Comparison of ENCODE assay signal across 25 cellular contexts in the genomic region with DNA sequence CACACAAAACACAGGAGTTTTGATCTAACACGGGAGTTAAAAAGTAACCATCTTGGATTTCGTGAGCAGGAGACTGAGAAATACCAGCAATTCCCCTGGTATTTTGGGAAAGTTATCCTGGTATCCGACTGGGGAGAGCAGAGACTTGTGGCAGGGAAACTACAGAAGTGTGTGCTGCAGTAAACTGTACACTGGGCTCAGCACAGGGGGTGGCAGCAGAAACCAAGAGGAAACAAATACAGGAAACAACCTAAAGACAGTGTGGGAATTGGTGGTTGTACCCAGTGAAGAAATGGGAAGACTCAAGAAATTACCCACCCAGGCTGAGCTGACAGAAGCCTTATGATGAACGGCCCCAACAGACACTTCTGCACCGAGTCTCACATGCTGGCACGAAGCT.
A peak's percentile ranks its signal among the peaks of the same experiment; 100 is the strongest.
DNase-seq lines count a peak whose midpoint lies in the region; ATAC-seq and TF ChIP-seq lines count a peak whose summit lies in the region.
"Had no signal": no experiment of that assay in that cellular context is flagged by ENCODE, and none has a peak within 500 bp of the region (broad histone marks: within the 10 kb centered on the region; RNA-seq: fewer than 3 reads in every experiment).

No MANE protein-coding gene starts in this region.

- no peak overlapping the region for H2AFZ ChIP-seq in neuronal stem cell (ENCODE audit: low read length)

- no peak overlapping the region for H2AK5ac ChIP-seq in neuronal stem cell (ENCODE audit: low read depth, low read length)

- CTCF ChIA-PET in WTC11 (lab: Charles Lee): no interaction called here

- peak overlapping the region; percentile 57 for H3K4me3 Mint-ChIP-seq in endothelial cell (ENCODE audit: unreplicated experiment)
- no peak overlapping the region for H3K4me3 Mint-ChIP-seq in WTC11
- no peak overlapping the region for H3K4me3 Mint-ChIP-seq in T-helper 2 cell treated with Interferon-gamma antibody and Interleukin-4, amounts not matched to agents 5 μg/mL and 100 μg/mL, for 36 hours
- H3K4me3 Mint-ChIP-seq: CD4-positive, CD25-positive, alpha-beta regulatory T cell; immature natural killer cell; naive thymus-derived CD8-positive, alpha-beta T cell; T-cell had no signal

- peaks cover 18% of the 10 kb centered on the region for H3K36me3 Mint-ChIP-seq in endothelial cell (ENCODE audit: low read depth, unreplicated experiment)
- H3K36me3 Mint-ChIP-seq in WTC11: peaks cover 39% of the 10 kb centered on the region
- peaks cover 28% of the 10 kb centered on the region for H3K36me3 Mint-ChIP-seq in T-helper 2 cell treated with Interferon-gamma antibody and Interleukin-4, amounts not matched to agents 5 μg/mL and 100 μg/mL, for 36 hours (ENCODE audit: low read depth)

- no peak overlapping the region for H3K4me3 ChIP-seq in neuronal stem cell (ENCODE audit: low read length in 2 of 2)
- H3K4me3 ChIP-seq: prostate gland, vagina had no signal

- WGBS in neuronal stem cell (ENCODE audit: extremely low coverage in 2 of 2, insufficient read length in 2 of 2, insufficient replicate concordance in 1 of 2), 2 donors: no CpG with 5 or more reads among the region's 6 CpGs

- peaks cover 3 to 11% of the 10 kb centered on the region in 2 donors for H3K9me3 ChIP-seq in neuronal stem cell (replicated peaks in 1 of 2; ENCODE audit: control insufficient read depth in 2 of 2, insufficient read depth in 1 of 2, low read depth in 1 of 2, low read length in 2 of 2)
- H3K9me3 ChIP-seq: prostate gland, vagina had no signal

- H3K4me1 Mint-ChIP-seq in endothelial cell (ENCODE audit: unreplicated experiment): peaks cover 60% of the 10 kb centered on the region
- H3K4me1 Mint-ChIP-seq in WTC11: peaks cover 33% of the 10 kb centered on the region
- H3K4me1 Mint-ChIP-seq in T-helper 2 cell treated with Interferon-gamma antibody and Interleukin-4, amounts not matched to agents 5 μg/mL and 100 μg/mL, for 36 hours (ENCODE audit: low read depth): peaks cover 5% of the 10 kb centered on the region

- H3K9me3 Mint-ChIP-seq in endothelial cell (ENCODE audit: unreplicated experiment) (no peaks in the 10 kb centered on the region), WTC11 (peaks cover 15% of the 10 kb centered on the region)
- peaks cover 7% of the 10 kb centered on the region for H3K9me3 Mint-ChIP-seq in T-helper 2 cell treated with Interferon-gamma antibody and Interleukin-4, amounts not matched to agents 5 μg/mL and 100 μg/mL, for 36 hours

- no peak for ATAC-seq in left lobe of liver
- ATAC-seq in WTC11: no peak
- ATAC-seq: naive thymus-derived CD8-positive, alpha-beta T cell; T-cell had no signal

- no peak overlapping the region for H4K91ac ChIP-seq in neuronal stem cell (ENCODE audit: low read depth, low read length, poor library complexity)

- POLR2A ChIA-PET in WTC11 (lab: Charles Lee): no interaction called here

- no peak overlapping the region for H2BK15ac ChIP-seq in neuronal stem cell (ENCODE audit: low read length)

- no peak overlapping the region for H4K8ac ChIP-seq in neuronal stem cell (ENCODE audit: low read depth, low read length)

- no peak overlapping the region for H2BK12ac ChIP-seq in neuronal stem cell (ENCODE audit: low read length)

- H3K18ac ChIP-seq in neuronal stem cell (ENCODE audit: low read length): no peak overlapping the region

- H3K23ac ChIP-seq in neuronal stem cell (ENCODE audit: low read depth, low read length, poor library complexity): no peak overlapping the region

- H2BK5ac ChIP-seq in neuronal stem cell (ENCODE audit: low read length): peak overlapping the region; percentile 49

- H2BK120ac ChIP-seq in neuronal stem cell (ENCODE audit: low read depth, low read length): no peak overlapping the region

- H3K27me3 Mint-ChIP-seq in endothelial cell (ENCODE audit: unreplicated experiment) (peaks cover 7% of the 10 kb centered on the region), WTC11 (ENCODE audit: low read depth) (no peaks in the 10 kb centered on the region)
- H3K27me3 Mint-ChIP-seq in T-helper 2 cell treated with Interferon-gamma antibody and Interleukin-4, amounts not matched to agents 5 μg/mL and 100 μg/mL, for 36 hours (ENCODE audit: low read depth): no peaks in the 10 kb centered on the region
- H3K27me3 Mint-ChIP-seq: CD4-positive, CD25-positive, alpha-beta regulatory T cell; naive thymus-derived CD8-positive, alpha-beta T cell; T-cell had no signal

- peak; percentile 8 for DNase-seq in Ammon's horn (ENCODE audit: low spot score)
- DNase-seq in MV-4-11 (lab: John Stamatoyannopoulos, UW): peak; percentile 11
- peak; percentile 12 for DNase-seq in endothelial cell (ENCODE audit: low spot score)
- no peak for DNase-seq in neuronal stem cell (ENCODE audit: low spot score)
- DNase-seq in left lobe of liver (ENCODE audit: low spot score): no peak
- DNase-seq in WTC11 (ENCODE audit: low spot score): no peak
- DNase-seq in T-helper 2 cell treated with Interferon-gamma antibody and Interleukin-4, amounts not matched to agents 5 μg/mL and 100 μg/mL, for 36 hours (ENCODE audit: low spot score): no peak
- no peak for DNase-seq in DMS 273 (lab: John Stamatoyannopoulos, UW; ENCODE audit: unreplicated experiment)
- DNase-seq: activated CD4-positive, alpha-beta T cell treated with anti-CD3 and anti-CD28 coated beads, Interleukin-2, amount 50 U/mL, for 1 hour; activated CD8-positive, alpha-beta memory T cell treated with anti-CD3 and anti-CD28 coated beads, Interleukin-2, amount 50 U/mL, for 48 hours; activated gamma-delta T cell treated with Interleukin-2 at 50 U/mL for 16 hours; amygdala; CD4-positive, CD25-positive, alpha-beta regulatory T cell; cerebellar nuclear complex; effector memory CD4-positive, alpha-beta T cell; head of caudate nucleus; immature natural killer cell; naive thymus-derived CD8-positive, alpha-beta T cell; NCI-H1105; NCI-H2081 treated with DMSO at 0.1 percent for 48 hours; NCI-H510A; stimulated activated CD4-positive, alpha-beta T cell treated with anti-CD3 and anti-CD28 coated beads, Interleukin-4, amount 100 ng/mL, for 4 hours; T-cell had no signal

- no peak overlapping the region for H3K4me2 ChIP-seq in neuronal stem cell (ENCODE audit: insufficient read depth, low read length, poor library complexity, severe bottlenecking)

- H3K4me1 ChIP-seq in neuronal stem cell (ENCODE audit: control insufficient read depth in 2 of 2, insufficient read depth in 1 of 2, low read depth in 1 of 2, low read length in 2 of 2): peaks cover 0 to 2% of the 10 kb centered on the region in 2 donors

- no peak overlapping the region for H3K4ac ChIP-seq in neuronal stem cell (ENCODE audit: low read length)

- no peak overlapping the region for H3K9ac ChIP-seq in neuronal stem cell (ENCODE audit: low read depth, low read length, poor library complexity)

- H3K36me3 ChIP-seq in neuronal stem cell (replicated peaks in 1 of 2; ENCODE audit: control insufficient read depth in 2 of 2, insufficient read depth in 2 of 2, low read length in 2 of 2): peaks cover 7 to 64% of the 10 kb centered on the region in 2 donors
- H3K36me3 ChIP-seq: prostate gland had no signal

- H3K27ac Mint-ChIP-seq in endothelial cell (ENCODE audit: unreplicated experiment): peak overlapping the region; percentile 95
- no peak overlapping the region for H3K27ac Mint-ChIP-seq in WTC11
- no peak overlapping the region for H3K27ac Mint-ChIP-seq in T-helper 2 cell treated with Interferon-gamma antibody and Interleukin-4, amounts not matched to agents 5 μg/mL and 100 μg/mL, for 36 hours
- H3K27ac Mint-ChIP-seq: CD4-positive, CD25-positive, alpha-beta regulatory T cell had no signal

- no peak overlapping the region for H3K27ac ChIP-seq in neuronal stem cell (replicated peaks; ENCODE audit: low read length)
- H3K27ac ChIP-seq: prostate gland, vagina had no signal

- H3K79me1 ChIP-seq in neuronal stem cell (ENCODE audit: low read depth, low read length): peaks cover 2% of the 10 kb centered on the region

- peaks cover 0 to 2% (median 0%) of the 10 kb centered on the region in 3 experiments for H3K27me3 ChIP-seq in neuronal stem cell (ENCODE audit: control insufficient read depth in 3 of 3, insufficient read depth in 3 of 3, low read depth in 1 of 3, low read length in 3 of 3)
- H3K27me3 ChIP-seq: vagina had no signal

- TF ChIP-seq CTCF in endothelial cell (IDR thresholded peaks at IDR 0.05; ENCODE audit: unreplicated experiment): no peak
- no peak for TF ChIP-seq CTCF in WTC11 (IDR thresholded peaks at IDR 0.05)

- H3K14ac ChIP-seq in neuronal stem cell (ENCODE audit: low read length): no peak overlapping the region

TF ChIP-seq in WTC11, 78 proteins besides CTCF, POLR2A, EP300 and RAD21:
- no peak for TF ChIP-seq TCF7 (CRISPR knock-in tag; IDR thresholded peaks at IDR 0.05; ENCODE audit: low read depth)
TF ChIP-seq in WTC11: peak in this region for 0.

Comparison
In these comparisons a context has a peak if more than half of its experiments do, and no peak if none do; other contexts are left out.
1. DNase-seq: peak in Ammon's horn (single experiment), MV-4-11 (single experiment) and endothelial cell (single experiment); none in neuronal stem cell (single experiment), left lobe of liver (single experiment), WTC11 (single experiment), T-helper 2 cell treated with Interferon-gamma antibody and Interleukin-4, amounts not matched to agents 5 μg/mL and 100 μg/mL, for 36 hours (single experiment) and DMS 273 (single experiment).